In genomic region chr4:1348746-1349145, GRCh38 we compare ENCODE assay signal across 13 cellular contexts. TPM values are rescaled to one million over a fixed set of nuclear protein-coding genes. Genes with fewer than 3 reads are reported as not detected.
DNase-seq lines count a peak whose midpoint lies in the region; ATAC-seq, FAIRE-seq and TF ChIP-seq lines count a peak whose summit lies in the region.
"Had no signal": no experiment of that assay in that cellular context is flagged by ENCODE, and none has a peak within 500 bp of the region (broad histone marks: within the 10 kb centered on the region; RNA-seq: fewer than 3 reads in every experiment).

No MANE protein-coding gene starts in this region.

- TF ChIP-seq POLR2A in endothelial cell of umbilical vein (IDR thresholded peaks at IDR 0.05; ENCODE audit: low read depth, low read length) = no peak
- TF ChIP-seq POLR2A in sigmoid colon (IDR thresholded peaks at IDR 0.05) = no peak

- no peak overlapping the region for H2AFZ ChIP-seq in endothelial cell of umbilical vein (ENCODE audit: low read depth, low read length)

- CTCF ChIA-PET in endothelial cell of umbilical vein (lab: Charles Lee) = no interaction called here

- H3K9me3 ChIP-seq in T-helper 17 cell (ENCODE audit: control insufficient read depth, low read length, poor library complexity, severe bottlenecking) = no peaks in the 10 kb centered on the region
- H3K9me3 ChIP-seq in endothelial cell of umbilical vein (replicated peaks; ENCODE audit: control insufficient read depth, insufficient read depth, low read length) = no peaks in the 10 kb centered on the region
- no peaks in the 10 kb centered on the region for H3K9me3 ChIP-seq in sigmoid colon

- H3K36me3 ChIP-seq in endothelial cell of umbilical vein (ENCODE audit: control insufficient read depth in 2 of 2, extremely low read depth in 1 of 2, insufficient read depth in 2 of 2, low read length in 2 of 2) (no peaks in the 10 kb centered on the region), sigmoid colon (peaks cover 0 to 27% (median 11%) of the 10 kb centered on the region in 4 donors)

- no peak overlapping the region for H3K9ac ChIP-seq in endothelial cell of umbilical vein (replicated peaks; ENCODE audit: extremely low read depth, insufficient read depth, low read length)

- POLR2A ChIA-PET in endothelial cell of umbilical vein (lab: Charles Lee) = no interaction called here

- H3K4me1 Mint-ChIP-seq in T-helper 1 cell treated with Interleukin-12 subunit alpha and Interleukin-12 subunit beta and Interleukin-4 antibody, amounts not matched to agents 30 μg/mL and 1 μg/mL, for 36 hours (ENCODE audit: low read depth) = peaks cover 23% of the 10 kb centered on the region
- peaks cover 29% of the 10 kb centered on the region for H3K4me1 Mint-ChIP-seq in T-helper 17 cell

- H3K4me1 ChIP-seq in endothelial cell of umbilical vein (ENCODE audit: control insufficient read depth, extremely low read depth, insufficient read depth, low read length) (peaks cover 16% of the 10 kb centered on the region), sigmoid colon (peaks cover 0 to 47% (median 31%) of the 10 kb centered on the region in 4 donors)

- no peaks in the 10 kb centered on the region for H3K9me1 ChIP-seq in endothelial cell of umbilical vein (replicated peaks; ENCODE audit: control insufficient read depth, extremely low read depth, insufficient read depth, low read length)

- no peak for TF ChIP-seq EP300 in sigmoid colon (IDR thresholded peaks at IDR 0.05)

- H3K4me3 Mint-ChIP-seq in T-helper 1 cell treated with Interleukin-12 subunit alpha and Interleukin-12 subunit beta and Interleukin-4 antibody, amounts not matched to agents 30 μg/mL and 1 μg/mL, for 36 hours = peak overlapping the region; percentile 7
- H3K4me3 Mint-ChIP-seq in T-helper 17 cell = peak overlapping the region; percentile 53

- no TSS peak for BruUV-seq in endothelial cell of umbilical vein (replicated peaks; lab: Mats Ljungman, UMichigan)

- H3K27ac Mint-ChIP-seq in T-helper 1 cell treated with Interleukin-12 subunit alpha and Interleukin-12 subunit beta and Interleukin-4 antibody, amounts not matched to agents 30 μg/mL and 1 μg/mL, for 36 hours = peak overlapping the region; percentile 63
- H3K27ac Mint-ChIP-seq in T-helper 17 cell = peak overlapping the region; percentile 89

- no peaks in the 10 kb centered on the region for H3K79me2 ChIP-seq in endothelial cell of umbilical vein (ENCODE audit: control insufficient read depth, insufficient read depth, low read length)

- TF ChIP-seq CTCF in endothelial cell of umbilical vein (IDR thresholded peaks at IDR 0.05; ENCODE audit: extremely low read depth in 1 of 2, insufficient read depth in 1 of 2, low read depth in 1 of 2, low read length in 2 of 2) = no peak
- TF ChIP-seq CTCF in sigmoid colon (IDR thresholded peaks at IDR 0.05) = no peak

- no peak for FAIRE-seq in endothelial cell of umbilical vein (lab: Jason Lieb, UNC)
- FAIRE-seq in HTR-8/SVneo (lab: Jason Lieb, UNC) = no peak

- H3K27me3 Mint-ChIP-seq in T-helper 1 cell treated with Interleukin-12 subunit alpha and Interleukin-12 subunit beta and Interleukin-4 antibody, amounts not matched to agents 30 μg/mL and 1 μg/mL, for 36 hours (ENCODE audit: low read depth) = no peaks in the 10 kb centered on the region
- no peaks in the 10 kb centered on the region for H3K27me3 Mint-ChIP-seq in T-helper 17 cell

- WGBS in sigmoid colon, 2 donors = 90 to 93% methylated on average over 25 of the region's 25 CpGs

- H3K9me3 Mint-ChIP-seq in T-helper 1 cell treated with Interleukin-12 subunit alpha and Interleukin-12 subunit beta and Interleukin-4 antibody, amounts not matched to agents 30 μg/mL and 1 μg/mL, for 36 hours = no peaks in the 10 kb centered on the region

- peak overlapping the region; percentile 93 for H3K4me2 ChIP-seq in endothelial cell of umbilical vein (ENCODE audit: insufficient read depth, low read length)

- intact Hi-C loops in endothelial cell of umbilical vein (cut with micrococcal nuclease) = no loop called here
- intact Hi-C loops in sigmoid colon (cut with DNase I) = loop anchor here (2.0 to 10.0 kb wide), 3 partner anchors 184 to 364 kb away; partner anchors contain the start of gene SLBP

- DNase-seq in T-helper 1 cell = no peak
- no peak for DNase-seq in T-helper 17 cell
- DNase-seq in endothelial cell of umbilical vein (ENCODE audit: low read depth, low spot score) = no peak
- no peak for DNase-seq in sigmoid colon
- DNase-seq in HTR-8/SVneo (ENCODE audit: insufficient read length, low spot score) = no peak
- DNase-seq in MV-4-11 (lab: John Stamatoyannopoulos, UW) = no peak
- DNase-seq: 8988T; effector memory CD4-positive, alpha-beta T cell; NCI-H226 had no signal

- H3K27me3 ChIP-seq in endothelial cell of umbilical vein (ENCODE audit: control insufficient read depth in 2 of 2, insufficient read depth in 2 of 2, low read length in 2 of 2) = no peaks in the 10 kb centered on the region
- H3K27me3 ChIP-seq in sigmoid colon = no peaks in the 10 kb centered on the region

- no peaks in the 10 kb centered on the region for H4K20me1 ChIP-seq in endothelial cell of umbilical vein (replicated peaks; ENCODE audit: control insufficient read depth, extremely low read depth, insufficient read depth, low read length)

- H3K4me3 ChIP-seq in endothelial cell of umbilical vein (replicated peaks in 1 of 3; ENCODE audit: insufficient read depth in 1 of 3, low read depth in 1 of 3, low read length in 3 of 3) (no peak overlapping the region), sigmoid colon (no peak overlapping the region)

- dilution Hi-C loops in endothelial cell of umbilical vein (cut with MboI; ENCODE audit: extremely low pct_ligation_motif_present, low sequenced_read_pairs) = no loop called here

- ATAC-seq in T-helper 17 cell = no peak
- no peak for ATAC-seq in GM19035 (IDR thresholded peaks at IDR 0.05; ENCODE audit: unreplicated experiment)

- H3K36me3 Mint-ChIP-seq in T-helper 1 cell treated with Interleukin-12 subunit alpha and Interleukin-12 subunit beta and Interleukin-4 antibody, amounts not matched to agents 30 μg/mL and 1 μg/mL, for 36 hours (ENCODE audit: low read depth) = peaks cover 6% of the 10 kb centered on the region
- no peaks in the 10 kb centered on the region for H3K36me3 Mint-ChIP-seq in T-helper 17 cell (ENCODE audit: low read depth)

- no peak overlapping the region for H3K27ac ChIP-seq in endothelial cell of umbilical vein (ENCODE audit: insufficient read depth, low read depth, low read length)
- peak overlapping the region; percentile 97 to 100 (median 98) for H3K27ac ChIP-seq in sigmoid colon

TF ChIP-seq in endothelial cell of umbilical vein, 7 proteins besides CTCF, POLR2A, EP300 and RAD21:
- no peak for TF ChIP-seq POLR2AphosphoS5 (IDR thresholded peaks at IDR 0.05; ENCODE audit: insufficient read depth, low read depth, low read length)

RNA-seq across cellular contexts. Expression of gene UVSSA, which starts 1.7 kb away (rescaled TPM):
- total RNA-seq in T-helper 17 cell (10 to 100 TPM; 36.0 to 37.1 TPM), endothelial cell of umbilical vein (14.9 and 16.4 TPM in 2 replicates), sigmoid colon (10 to 100 TPM in 2 of 4 donors, 1 to 10 TPM in 2; 7.1 to 17.4 (median 10.4) TPM)
- polyA plus RNA-seq in endothelial cell of umbilical vein (7.1 and 8.1 TPM in 2 replicates), sigmoid colon (10 to 100 TPM in 1 of 3 donors, 1 to 10 TPM in 2; 1.8 to 18.7 (median 4.6) TPM)
- 2.5 and 3.6 TPM in 2 replicates for polyA plus RNA-seq in endothelial cell of umbilical vein (2011; cell fraction: cytosol; rRNA removed)
- 34.2 and 37.8 TPM in 2 replicates for polyA plus RNA-seq in endothelial cell of umbilical vein (2011; cell fraction: nucleus; rRNA removed)
- 4.1 and 4.2 TPM in 2 replicates for polyA plus RNA-seq in endothelial cell of umbilical vein (2012)
- polyA minus RNA-seq in endothelial cell of umbilical vein = 7.7 and 7.9 TPM in 2 replicates
- 3.7 TPM for polyA minus RNA-seq in endothelial cell of umbilical vein (2011; cell fraction: cytosol; rRNA and poly(A)+ RNA removed)
- polyA minus RNA-seq in endothelial cell of umbilical vein (2011; cell fraction: nucleus; rRNA and poly(A)+ RNA removed) = 11.8 and 15.1 TPM in 2 replicates

RNA-seq across cellular contexts. Expression of gene NKX1-1, which starts 57.5 kb away (rescaled TPM):
- total RNA-seq in T-helper 17 cell (not detected), endothelial cell of umbilical vein (not detected in 2 replicates), sigmoid colon (not detected)
- polyA plus RNA-seq in endothelial cell of umbilical vein (not detected in 2 replicates), sigmoid colon (not detected)
- not detected in 2 replicates for polyA plus RNA-seq in endothelial cell of umbilical vein (2011; cell fraction: cytosol; rRNA removed)
- polyA plus RNA-seq in endothelial cell of umbilical vein (2011; cell fraction: nucleus; rRNA removed) = not detected in 2 replicates
- polyA plus RNA-seq in endothelial cell of umbilical vein (2012) = not detected in 2 replicates
- not detected in 2 replicates for polyA minus RNA-seq in endothelial cell of umbilical vein
- not detected for polyA minus RNA-seq in endothelial cell of umbilical vein (2011; cell fraction: cytosol; rRNA and poly(A)+ RNA removed)
- not detected in 2 replicates for polyA minus RNA-seq in endothelial cell of umbilical vein (2011; cell fraction: nucleus; rRNA and poly(A)+ RNA removed)
- total RNA-seq: pulmonary artery endothelial cell, SK-MEL-5 had no signal

RNA-seq across cellular contexts. Expression of gene MAEA, which starts 59.1 kb away (rescaled TPM):
- 10 to 100 TPM; 46.9 to 75.8 TPM for total RNA-seq in T-helper 17 cell
- total RNA-seq in endothelial cell of umbilical vein = 66.0 and 66.6 TPM in 2 replicates
- polyA plus RNA-seq in endothelial cell of umbilical vein = 108 and 116 TPM in 2 replicates
- polyA plus RNA-seq in endothelial cell of umbilical vein (2011; cell fraction: cytosol; rRNA removed) = 76.2 and 86.7 TPM in 2 replicates
- 147 and 154 TPM in 2 replicates for polyA plus RNA-seq in endothelial cell of umbilical vein (2011; cell fraction: nucleus; rRNA removed)
- 44.7 and 52.0 TPM in 2 replicates for polyA plus RNA-seq in endothelial cell of umbilical vein (2012)
- 59.6 and 76.9 TPM in 2 replicates for polyA minus RNA-seq in endothelial cell of umbilical vein
- 33.8 TPM for polyA minus RNA-seq in endothelial cell of umbilical vein (2011; cell fraction: cytosol; rRNA and poly(A)+ RNA removed)
- polyA minus RNA-seq in endothelial cell of umbilical vein (2011; cell fraction: nucleus; rRNA and poly(A)+ RNA removed) = 40.5 and 65.3 TPM in 2 replicates
- total RNA-seq in sigmoid colon = 10 to 100 TPM; 44.2 to 56.2 (median 49.6) TPM
- polyA plus RNA-seq in sigmoid colon = 10 to 100 TPM; 51.1 to 89.8 (median 80.0) TPM
